ENCODE assay signal across 8 cellular contexts in the genomic region with DNA sequence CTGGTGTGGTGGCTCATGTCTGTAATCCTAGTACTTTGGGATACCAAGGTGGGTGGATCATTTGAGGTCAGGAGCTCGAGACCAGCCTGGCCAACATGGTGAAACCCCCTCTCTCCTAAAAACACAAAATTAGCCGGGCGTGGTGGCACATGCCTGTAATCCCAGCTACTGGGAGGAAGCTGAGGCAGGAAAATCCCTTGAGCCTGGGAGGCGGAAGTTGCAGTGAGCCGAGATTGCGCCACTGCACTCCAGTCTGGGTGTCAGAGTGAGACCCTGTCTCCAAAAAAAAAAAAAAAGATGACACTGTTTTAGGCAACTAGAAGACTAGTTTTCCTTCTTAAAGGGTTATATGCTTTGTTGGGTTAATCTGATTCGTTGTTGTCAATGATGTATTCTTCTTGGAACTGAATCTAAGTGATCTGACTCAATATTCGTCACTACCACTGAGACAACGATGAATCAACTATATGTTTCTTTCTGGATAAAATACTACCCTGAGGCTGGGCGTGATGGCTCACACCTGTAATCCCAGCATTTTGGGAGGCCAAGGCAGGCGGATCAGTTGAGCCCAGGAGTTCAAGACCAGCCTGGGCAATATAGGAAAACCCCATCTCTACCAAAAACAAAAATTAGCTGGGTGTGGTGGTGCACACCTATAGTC. TPM values are rescaled to one million over a fixed set of nuclear protein-coding genes. Genes with fewer than 3 reads are reported as not detected.
A peak's percentile ranks its signal among the peaks of the same experiment; 100 is the strongest.
DNase-seq lines count a peak whose midpoint lies in the region; ATAC-seq, FAIRE-seq and TF ChIP-seq lines count a peak whose summit lies in the region.
"Not testable (repeated sequence)": the region's sequence is repeated elsewhere in the genome, so short reads cannot be mapped to it uniquely, and the experiment has no call there.

No MANE protein-coding gene starts in this region.

- not testable (repeated sequence) for H4K8ac ChIP-seq in IMR-90 (ENCODE audit: low read depth in 2 of 2, low read length in 2 of 2)

- POLR2A ChIA-PET in IMR-90 (lab: Charles Lee; ENCODE audit: unreplicated experiment): not testable (repeated sequence)

- not testable (repeated sequence) for H2AK9ac ChIP-seq in IMR-90 (replicated peaks; ENCODE audit: low read depth, low read length, poor library complexity)

- H3K9me1 ChIP-seq in IMR-90 (ENCODE audit: insufficient read depth, low read length); keratinocyte (ENCODE audit: control insufficient read depth, extremely low read depth, insufficient read depth, low read length): not testable (repeated sequence)

- H4K91ac ChIP-seq in IMR-90 (ENCODE audit: insufficient read depth, low read depth, low read length): not testable (repeated sequence)

- H3K9ac ChIP-seq in IMR-90 (ENCODE audit: low read depth, low read length); adipocyte (ENCODE audit: low read length): not testable (repeated sequence)
- peak overlapping the region; percentile 63 for H3K9ac ChIP-seq in keratinocyte (ENCODE audit: control insufficient read depth, extremely low read depth, insufficient read depth, low read length)

- H3K36me3 Mint-ChIP-seq in T-helper 17 cell (ENCODE audit: low read depth); endothelial cell (ENCODE audit: low read depth, unreplicated experiment): not testable (repeated sequence)
- H3K36me3 Mint-ChIP-seq in activated T-cell treated with anti-CD3 and anti-CD28 coated beads, Interleukin-2, amount 50 U/mL, for 24 hours (ENCODE audit: low read depth): peaks cover 95% of the 10 kb centered on the region
- peaks cover 23% of the 10 kb centered on the region for H3K36me3 Mint-ChIP-seq in stimulated activated memory B cell treated with anti-CD40 and anti-IgM and Interleukin-4, amounts not matched to agents 10 μg/mL and 1 μg/mL and 100 μg/mL, for 72 hours

- H3K18ac ChIP-seq in IMR-90 (ENCODE audit: low read depth, low read length): not testable (repeated sequence)

- H3K27ac ChIP-seq in IMR-90 (ENCODE audit: insufficient read depth, low read length) (peak overlapping the region; percentile 5; the same call in 1 of the 2 replicates), keratinocyte (ENCODE audit: control insufficient read depth, insufficient read depth, low read length) (peak overlapping the region; percentile 92)

- H2BK15ac ChIP-seq in IMR-90 (ENCODE audit: low read depth, low read length): not testable (repeated sequence)

- intact Hi-C loops in IMR-90 (cut with micrococcal nuclease): not testable (repeated sequence)

- H3K27me3 Mint-ChIP-seq in T-helper 17 cell; activated T-cell treated with anti-CD3 and anti-CD28 coated beads, Interleukin-2, amount 50 U/mL, for 24 hours; endothelial cell (ENCODE audit: unreplicated experiment); stimulated activated memory B cell treated with anti-CD40 and anti-IgM and Interleukin-4, amounts not matched to agents 10 μg/mL and 1 μg/mL and 100 μg/mL, for 72 hours: not testable (repeated sequence)

- 0 out of 2 replicates have a peak overlapping the region, but pooled peaks have one; percentile 27 for H2BK120ac ChIP-seq in IMR-90 (ENCODE audit: low read depth, low read length)

- not testable (repeated sequence) for TF ChIP-seq CTCF in IMR-90 (conservative IDR thresholded peaks at IDR 0.05; ENCODE audit: low read depth, low read length); endothelial cell (IDR thresholded peaks at IDR 0.05; ENCODE audit: unreplicated experiment); keratinocyte (optimal IDR thresholded peaks at IDR 0.05 in 1 of 3, IDR thresholded peaks at IDR 0.05 in 1 of 3, conservative IDR thresholded peaks at IDR 0.05 in 1 of 3; ENCODE audit: extremely low read depth in 1 of 3, insufficient read depth in 2 of 3, low read length in 3 of 3)

- peak; percentile 28 for DNase-seq in CD1c-positive myeloid dendritic cell (ENCODE audit: extremely low spot score)
- peak; percentile 90 for DNase-seq in IMR-90
- DNase-seq in T-helper 17 cell; activated T-cell treated with anti-CD3 and anti-CD28 coated beads, Interleukin-2, amount 50 U/mL, for 24 hours; endothelial cell (ENCODE audit: low spot score): not testable (repeated sequence)
- peak; percentile 16 for DNase-seq in adipocyte (ENCODE audit: low read depth)
- DNase-seq in keratinocyte (ENCODE audit: low read depth, low spot score): peak; percentile 76

- H3K4me2 ChIP-seq in IMR-90 (ENCODE audit: low read depth, low read length): not testable (repeated sequence)
- H3K4me2 ChIP-seq in keratinocyte (ENCODE audit: control insufficient read depth, extremely low read depth, insufficient read depth, low read depth, low read length): peak overlapping the region; percentile 25

- H3K56ac ChIP-seq in IMR-90 (ENCODE audit: extremely low read depth, insufficient read depth, low read length): not testable (repeated sequence)

- peaks cover 21% of the 10 kb centered on the region for H3K4me1 Mint-ChIP-seq in T-helper 17 cell
- H3K4me1 Mint-ChIP-seq in activated T-cell treated with anti-CD3 and anti-CD28 coated beads, Interleukin-2, amount 50 U/mL, for 24 hours (ENCODE audit: low read depth): peaks cover 75% of the 10 kb centered on the region
- not testable (repeated sequence) for H3K4me1 Mint-ChIP-seq in endothelial cell (ENCODE audit: unreplicated experiment)
- peaks cover 19% of the 10 kb centered on the region for H3K4me1 Mint-ChIP-seq in stimulated activated memory B cell treated with anti-CD40 and anti-IgM and Interleukin-4, amounts not matched to agents 10 μg/mL and 1 μg/mL and 100 μg/mL, for 72 hours

- CTCF ChIA-PET in IMR-90 (lab: Yijun Ruan, JAX): not testable (repeated sequence)

- not testable (repeated sequence) for H3K4me3 Mint-ChIP-seq in T-helper 17 cell; endothelial cell (ENCODE audit: unreplicated experiment); stimulated activated memory B cell treated with anti-CD40 and anti-IgM and Interleukin-4, amounts not matched to agents 10 μg/mL and 1 μg/mL and 100 μg/mL, for 72 hours
- peak overlapping the region; percentile 28 for H3K4me3 Mint-ChIP-seq in activated T-cell treated with anti-CD3 and anti-CD28 coated beads, Interleukin-2, amount 50 U/mL, for 24 hours

- H3K36me3 ChIP-seq in IMR-90 (ENCODE audit: control insufficient read depth, insufficient read depth, low read length) (peaks cover 16% of the 10 kb centered on the region), adipocyte (ENCODE audit: control insufficient read depth, insufficient read depth, low read length, severe bottlenecking) (peaks cover 40% of the 10 kb centered on the region), keratinocyte (ENCODE audit: control insufficient read depth in 2 of 2, extremely low read depth in 1 of 2, insufficient read depth in 2 of 2, low read length in 2 of 2) (peaks cover 12 to 34% of the 10 kb centered on the region in 2 experiments)

- 73% methylated on average over 4 of the region's 11 CpGs; no CpG with 5 or more reads in 1 of the 2 experiments for WGBS in IMR-90 (ENCODE audit: extremely low coverage in 2 of 2, insufficient read length in 1 of 2), 2 experiments

- not testable (repeated sequence) for H3K9me3 Mint-ChIP-seq in activated T-cell treated with anti-CD3 and anti-CD28 coated beads, Interleukin-2, amount 50 U/mL, for 24 hours; endothelial cell (ENCODE audit: unreplicated experiment); stimulated activated memory B cell treated with anti-CD40 and anti-IgM and Interleukin-4, amounts not matched to agents 10 μg/mL and 1 μg/mL and 100 μg/mL, for 72 hours

- peak overlapping the region; percentile 78 for H2BK5ac ChIP-seq in IMR-90 (ENCODE audit: low read depth, low read length, poor library complexity, severe bottlenecking)

- not testable (repeated sequence) for H2AK5ac ChIP-seq in IMR-90 (ENCODE audit: low read depth, low read length)

- not testable (repeated sequence) for H3K4ac ChIP-seq in IMR-90 (ENCODE audit: low read depth, low read length)

- H4K5ac ChIP-seq in IMR-90 (ENCODE audit: low read depth, low read length): not testable (repeated sequence)

- H3K27ac Mint-ChIP-seq in T-helper 17 cell (peak overlapping the region; percentile 89), endothelial cell (ENCODE audit: unreplicated experiment) (peak overlapping the region; percentile 67)
- H3K27ac Mint-ChIP-seq in activated T-cell treated with anti-CD3 and anti-CD28 coated beads, Interleukin-2, amount 50 U/mL, for 24 hours: peak overlapping the region; percentile 97
- H3K27ac Mint-ChIP-seq in stimulated activated memory B cell treated with anti-CD40 and anti-IgM and Interleukin-4, amounts not matched to agents 10 μg/mL and 1 μg/mL and 100 μg/mL, for 72 hours: peak overlapping the region; percentile 27

- H3K14ac ChIP-seq in IMR-90 (replicated peaks; ENCODE audit: low read depth, low read length): not testable (repeated sequence)

- ATAC-seq in IMR-90 (ENCODE audit: low read depth): peak; percentile 33; the same call in 1 of the 2 replicates
- not testable (repeated sequence) for ATAC-seq in T-helper 17 cell; stimulated activated memory B cell treated with anti-CD40 and anti-IgM and Interleukin-4, amounts not matched to agents 10 μg/mL and 1 μg/mL and 100 μg/mL, for 72 hours

- H4K20me1 ChIP-seq in IMR-90 (ENCODE audit: insufficient read depth, low read length) (peaks cover 67% of the 10 kb centered on the region), keratinocyte (ENCODE audit: control insufficient read depth, extremely low read depth, insufficient read depth, low read length) (peaks cover 63% of the 10 kb centered on the region)

- FAIRE-seq in keratinocyte (lab: Jason Lieb, UNC): peak; percentile 55

- not testable (repeated sequence) for H3K9me3 ChIP-seq in IMR-90 (ENCODE audit: control insufficient read depth, insufficient read depth, low read length); T-helper 17 cell (ENCODE audit: control insufficient read depth, low read length, poor library complexity, severe bottlenecking); adipocyte (ENCODE audit: control insufficient read depth, low read length); keratinocyte (ENCODE audit: control insufficient read depth, low read depth, low read length)

- peaks cover 14 to 47% of the 10 kb centered on the region in 2 experiments for H3K79me1 ChIP-seq in IMR-90 (ENCODE audit: low read depth in 1 of 2, low read length in 2 of 2)

- TF ChIP-seq POLR2A in IMR-90 (IDR thresholded peaks at IDR 0.05; ENCODE audit: low read depth, low read length): not testable (repeated sequence)

- not testable (repeated sequence) for TF ChIP-seq RAD21 in IMR-90 (IDR thresholded peaks at IDR 0.05; ENCODE audit: low read length)

- not testable (repeated sequence) for H2AFZ ChIP-seq in IMR-90 (replicated peaks; ENCODE audit: low read length, poor library complexity); keratinocyte (ENCODE audit: control insufficient read depth, low read length)

- H3K27me3 ChIP-seq in IMR-90 (ENCODE audit: control insufficient read depth, insufficient read depth, low read length); adipocyte (replicated peaks; ENCODE audit: control insufficient read depth, insufficient read depth, low read length); keratinocyte (ENCODE audit: control insufficient read depth, extremely low read depth, insufficient read depth, low read length): not testable (repeated sequence)

- BruUV-seq in IMR-90 (replicated peaks; lab: Mats Ljungman, UMichigan): not testable (repeated sequence)

- not testable (repeated sequence) for H3K4me3 ChIP-seq in IMR-90 (ENCODE audit: insufficient read depth, low read depth, low read length); adipocyte (ENCODE audit: low read length); keratinocyte (ENCODE audit: control insufficient read depth in 2 of 3, extremely low read depth in 1 of 3, insufficient read depth in 2 of 3, low read depth in 1 of 3, low read length in 3 of 3)

- dilution Hi-C loops in IMR-90 (cut with HindIII; ENCODE audit: low sequenced_read_pairs, unreplicated experiment); keratinocyte (cut with MboI; ENCODE audit: extremely low pct_ligation_motif_present, low sequenced_read_pairs): not testable (repeated sequence)

- not testable (repeated sequence) for H3K23ac ChIP-seq in IMR-90 (ENCODE audit: low read depth, low read length)

- peaks cover 94% of the 10 kb centered on the region for H3K79me2 ChIP-seq in keratinocyte (ENCODE audit: control insufficient read depth, insufficient read depth, low read length)

- H3K4me1 ChIP-seq in IMR-90 (ENCODE audit: control insufficient read depth, insufficient read depth, low read length): not testable (repeated sequence)
- peaks cover 27% of the 10 kb centered on the region for H3K4me1 ChIP-seq in adipocyte (ENCODE audit: control insufficient read depth, insufficient read depth, low read length)
- peaks cover 36% of the 10 kb centered on the region for H3K4me1 ChIP-seq in keratinocyte (ENCODE audit: control insufficient read depth, extremely low read depth, insufficient read depth, low read length)

- H2BK20ac ChIP-seq in IMR-90 (ENCODE audit: low read depth, low read length): not testable (repeated sequence)

- in situ Hi-C loops in IMR-90 (cut with MboI; ENCODE audit: low sequenced_read_pairs): not testable (repeated sequence)

RNA-seq across cellular contexts. Expression of a gene that starts 10.6 kb away (rescaled TPM):
- 45.3 and 117 TPM in 2 replicates for total RNA-seq in IMR-90 (2012; rRNA removed)
- polyA plus RNA-seq in IMR-90 (2012; rRNA removed): 37.6 and 54.0 TPM in 2 replicates
- polyA plus RNA-seq in IMR-90 (2012; cell fraction: cytosol; rRNA removed): 10.1 and 32.8 TPM in 2 replicates
- polyA plus RNA-seq in IMR-90 (2012; cell fraction: nucleus; rRNA removed; ENCODE audit: low replicate concordance): 15.1 and 62.6 TPM in 2 replicates
- total RNA-seq in T-helper 17 cell: 100 to 1,000 TPM; 253 to 273 TPM
- total RNA-seq in endothelial cell (ENCODE audit: unreplicated experiment): 40.4 TPM
- polyA plus RNA-seq in keratinocyte: 54.2 to 118 TPM (median 66.6 TPM) in 3 replicates
- polyA plus RNA-seq in keratinocyte (2011; ENCODE audit: low read depth): 116 TPM
- 42.0 and 65.6 TPM in 2 replicates for polyA plus RNA-seq in keratinocyte (2011; cell fraction: cytosol; rRNA removed)
- polyA plus RNA-seq in keratinocyte (2011; cell fraction: nucleus; rRNA removed): 67.6 and 123 TPM in 2 replicates
- polyA plus RNA-seq in keratinocyte (2012; ENCODE audit: low replicate concordance): 50.9 and 97.9 TPM in 2 replicates
- 25.8 to 78.9 TPM (median 30.2 TPM) in 3 replicates for polyA minus RNA-seq in keratinocyte
- 30.3 TPM for polyA minus RNA-seq in keratinocyte (2011; cell fraction: cytosol; rRNA and poly(A)+ RNA removed)
- polyA minus RNA-seq in keratinocyte (2011; cell fraction: nucleus; rRNA and poly(A)+ RNA removed): 74.6 and 104 TPM in 2 replicates

RNA-seq across cellular contexts. Expression of a gene that starts 37.8 kb away (rescaled TPM):
- 90.0 and 158 TPM in 2 replicates for total RNA-seq in IMR-90 (2012; rRNA removed)
- polyA plus RNA-seq in IMR-90 (2012; rRNA removed): 57.0 and 72.3 TPM in 2 replicates
- polyA plus RNA-seq in IMR-90 (2012; cell fraction: cytosol; rRNA removed): 8.1 and 9.0 TPM in 2 replicates
- 2.0 and 14.4 TPM in 2 replicates for polyA plus RNA-seq in IMR-90 (2012; cell fraction: nucleus; rRNA removed; ENCODE audit: low replicate concordance)
- 10 to 100 TPM; 61.1 to 72.1 TPM for total RNA-seq in T-helper 17 cell
- total RNA-seq in endothelial cell (ENCODE audit: unreplicated experiment): 113 TPM
- polyA plus RNA-seq in keratinocyte: 88.2 to 179 TPM (median 100 TPM) in 3 replicates
- 66.9 TPM for polyA plus RNA-seq in keratinocyte (2011; ENCODE audit: low read depth)
- polyA plus RNA-seq in keratinocyte (2011; cell fraction: cytosol; rRNA removed): 96.3 and 174 TPM in 2 replicates
- 28.7 and 45.1 TPM in 2 replicates for polyA plus RNA-seq in keratinocyte (2011; cell fraction: nucleus; rRNA removed)
- polyA plus RNA-seq in keratinocyte (2012; ENCODE audit: low replicate concordance): 116 and 146 TPM in 2 replicates
- polyA minus RNA-seq in keratinocyte: 13.0 to 69.0 TPM (median 42.0 TPM) in 3 replicates
- polyA minus RNA-seq in keratinocyte (2011; cell fraction: cytosol; rRNA and poly(A)+ RNA removed): 71.0 TPM
- polyA minus RNA-seq in keratinocyte (2011; cell fraction: nucleus; rRNA and poly(A)+ RNA removed): 16.0 and 26.8 TPM in 2 replicates

Comparison
In these comparisons a context has a peak if more than half of its experiments do, and no peak if none do; other contexts are left out.
1. H3K27ac Mint-ChIP-seq: peak in every context shown above with its lines; median percentile 97 in activated T-cell treated with anti-CD3 and anti-CD28 coated beads, Interleukin-2, amount 50 U/mL, for 24 hours; 89 in T-helper 17 cell; 67 in endothelial cell; 27 in stimulated activated memory B cell treated with anti-CD40 and anti-IgM and Interleukin-4, amounts not matched to agents 10 μg/mL and 1 μg/mL and 100 μg/mL, for 72 hours.